Comparison of ENCODE assay signal across 1 cellular context in genomic region chr3:196287405-196288140, GRCh38.
TF ChIP-seq lines count a peak whose summit lies in the region.

Gene PCYT1A (minus strand): TSS chr3:196287726. CDS start chr3:196270531, 17,195 bp downstream.

TF ChIP-seq in HepG2, 621 proteins besides CTCF, POLR2A, EP300 and RAD21 (continued from another document and continues in another):
- TF ChIP-seq, protein P1, sequence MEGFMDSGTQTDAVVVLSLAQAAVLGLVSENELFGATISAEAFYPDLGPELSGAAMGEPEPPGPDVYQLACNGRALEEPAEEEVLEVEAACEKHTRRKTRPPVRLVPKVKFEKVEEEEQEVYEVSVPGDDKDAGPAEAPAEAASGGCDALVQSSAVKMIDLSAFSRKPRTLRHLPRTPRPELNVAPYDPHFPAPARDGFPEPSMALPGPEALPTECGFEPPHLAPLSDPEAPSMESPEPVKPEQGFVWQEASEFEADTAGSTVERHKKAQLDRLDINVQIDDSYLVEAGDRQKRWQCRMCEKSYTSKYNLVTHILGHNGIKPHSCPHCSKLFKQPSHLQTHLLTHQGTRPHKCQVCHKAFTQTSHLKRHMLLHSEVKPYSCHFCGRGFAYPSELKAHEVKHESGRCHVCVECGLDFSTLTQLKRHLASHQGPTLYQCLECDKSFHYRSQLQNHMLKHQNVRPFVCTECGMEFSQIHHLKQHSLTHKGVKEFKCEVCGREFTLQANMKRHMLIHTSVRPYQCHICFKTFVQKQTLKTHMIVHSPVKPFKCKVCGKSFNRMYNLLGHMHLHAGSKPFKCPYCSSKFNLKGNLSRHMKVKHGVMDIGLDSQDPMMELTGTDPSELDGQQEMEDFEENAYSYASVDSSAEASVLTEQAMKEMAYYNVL (CRISPR knock-in tag; IDR thresholded peaks at IDR 0.05; ENCODE audit: borderline replicate concordance): peak; percentile 68; the same call in 1 of the 2 replicates
- TF ChIP-seq ZNF10 (CRISPR knock-in tag; IDR thresholded peaks at IDR 0.05; ENCODE audit: borderline replicate concordance, low read depth) (no peak), MLX (CRISPR knock-in tag; IDR thresholded peaks at IDR 0.05) (no peak), TGIF2 (CRISPR knock-in tag; IDR thresholded peaks at IDR 0.05) (peak; percentile 19), IRX3 (CRISPR knock-in tag; IDR thresholded peaks at IDR 0.05; ENCODE audit: borderline replicate concordance, low read depth) (no peak; the same call in 1 of the 2 replicates), ZNF597 (CRISPR knock-in tag; IDR thresholded peaks at IDR 0.05) (no peak), SP1 (IDR thresholded peaks at IDR 0.05) (no peak), SP1 (CRISPR knock-in tag; IDR thresholded peaks at IDR 0.05) (peak; percentile 67), SCMH1 (CRISPR knock-in tag; IDR thresholded peaks at IDR 0.05; ENCODE audit: borderline replicate concordance) (no peak), RORA (CRISPR knock-in tag; IDR thresholded peaks at IDR 0.05) (no peak), HMGA1 (CRISPR knock-in tag; conservative IDR thresholded peaks at IDR 0.05) (no peak), POLR2AphosphoS5 (IDR thresholded peaks at IDR 0.05; ENCODE audit: low read depth, low read length) (peak; percentile 84), ZC3H13 (CRISPR knock-in tag; IDR thresholded peaks at IDR 0.05) (peak; percentile 86; the same call in 1 of the 2 replicates), PAWR (CRISPR knock-in tag; IDR thresholded peaks at IDR 0.05; ENCODE audit: borderline replicate concordance) (no peak; the same call in 1 of the 2 replicates), GTF3A (CRISPR knock-in tag; conservative IDR thresholded peaks at IDR 0.05) (no peak), POLR2G (IDR thresholded peaks at IDR 0.05; ENCODE audit: low read depth, low read length) (peak; percentile 96), ATF3 (CRISPR knock-in tag; IDR thresholded peaks at IDR 0.05) (0 out of 2 replicates have a peak, but pooled peaks have one; percentile 14), ZNF749 (CRISPR knock-in tag; IDR thresholded peaks at IDR 0.05; ENCODE audit: borderline replicate concordance) (peak; percentile 94; the same call in 1 of the 2 replicates), BHLHE40 (IDR thresholded peaks at IDR 0.05; ENCODE audit: low read length) (no peak), MZF1 (CRISPR knock-in tag; IDR thresholded peaks at IDR 0.05; ENCODE audit: borderline replicate concordance) (no peak), ZMYM3 (CRISPR knock-in tag; IDR thresholded peaks at IDR 0.05) (peak; percentile 71), AKNA (CRISPR knock-in tag; IDR thresholded peaks at IDR 0.05; ENCODE audit: borderline replicate concordance) (no peak; the same call in 1 of the 2 replicates), ZNF883 (CRISPR knock-in tag; IDR thresholded peaks at IDR 0.05; ENCODE audit: not compliant biosample characterization) (peak; percentile 38), CBX5 (CRISPR knock-in tag; IDR thresholded peaks at IDR 0.05; ENCODE audit: borderline replicate concordance) (peak; percentile 60; the same call in 1 of the 2 replicates), ZNF564 (CRISPR knock-in tag; IDR thresholded peaks at IDR 0.05) (peak; percentile 84; the same call in 1 of the 2 replicates), MNT (IDR thresholded peaks at IDR 0.05) (no peak), ZNF567 (CRISPR knock-in tag; IDR thresholded peaks at IDR 0.05; ENCODE audit: borderline replicate concordance) (peak; percentile 91; the same call in 1 of the 2 replicates), ZNF562 (CRISPR knock-in tag; IDR thresholded peaks at IDR 0.05; ENCODE audit: borderline replicate concordance) (no peak), POLR2AphosphoS2 (IDR thresholded peaks at IDR 0.05; ENCODE audit: low read depth, low read length) (no peak), DNMT3B (CRISPR knock-in tag; conservative IDR thresholded peaks at IDR 0.05) (0 out of 2 replicates have a peak, but pooled peaks have one; percentile 9), ZFAT (CRISPR knock-in tag; conservative IDR thresholded peaks at IDR 0.05) (no peak), DR1 (CRISPR knock-in tag; IDR thresholded peaks at IDR 0.05) (peak; percentile 81), ZNF772 (CRISPR knock-in tag; IDR thresholded peaks at IDR 0.05) (peak; percentile 85), ZNF761 (CRISPR knock-in tag; conservative IDR thresholded peaks at IDR 0.05) (peak; percentile 92), SP2 (CRISPR knock-in tag; IDR thresholded peaks at IDR 0.05) (peak; percentile 94), HNRNPH1 (optimal IDR thresholded peaks at IDR 0.05; ENCODE audit: low read depth, low read length) (no peak), ZNF678 (CRISPR knock-in tag; IDR thresholded peaks at IDR 0.05) (peak; percentile 51; the same call in 1 of the 2 replicates), ZFP62 (CRISPR knock-in tag; IDR thresholded peaks at IDR 0.05) (no peak), ZNF354B (CRISPR knock-in tag; IDR thresholded peaks at IDR 0.05) (no peak), MATR3 (CRISPR knock-in tag; IDR thresholded peaks at IDR 0.05) (no peak), GATA4 (IDR thresholded peaks at IDR 0.05; ENCODE audit: borderline replicate concordance, low read depth) (no peak), HOXA7 (CRISPR knock-in tag; IDR thresholded peaks at IDR 0.05) (peak; percentile 87; the same call in 1 of the 2 replicates), ELK4 (CRISPR knock-in tag; IDR thresholded peaks at IDR 0.05; ENCODE audit: borderline replicate concordance) (peak; percentile 71; the same call in 1 of the 2 replicates)
- TF ChIP-seq, protein P2, sequence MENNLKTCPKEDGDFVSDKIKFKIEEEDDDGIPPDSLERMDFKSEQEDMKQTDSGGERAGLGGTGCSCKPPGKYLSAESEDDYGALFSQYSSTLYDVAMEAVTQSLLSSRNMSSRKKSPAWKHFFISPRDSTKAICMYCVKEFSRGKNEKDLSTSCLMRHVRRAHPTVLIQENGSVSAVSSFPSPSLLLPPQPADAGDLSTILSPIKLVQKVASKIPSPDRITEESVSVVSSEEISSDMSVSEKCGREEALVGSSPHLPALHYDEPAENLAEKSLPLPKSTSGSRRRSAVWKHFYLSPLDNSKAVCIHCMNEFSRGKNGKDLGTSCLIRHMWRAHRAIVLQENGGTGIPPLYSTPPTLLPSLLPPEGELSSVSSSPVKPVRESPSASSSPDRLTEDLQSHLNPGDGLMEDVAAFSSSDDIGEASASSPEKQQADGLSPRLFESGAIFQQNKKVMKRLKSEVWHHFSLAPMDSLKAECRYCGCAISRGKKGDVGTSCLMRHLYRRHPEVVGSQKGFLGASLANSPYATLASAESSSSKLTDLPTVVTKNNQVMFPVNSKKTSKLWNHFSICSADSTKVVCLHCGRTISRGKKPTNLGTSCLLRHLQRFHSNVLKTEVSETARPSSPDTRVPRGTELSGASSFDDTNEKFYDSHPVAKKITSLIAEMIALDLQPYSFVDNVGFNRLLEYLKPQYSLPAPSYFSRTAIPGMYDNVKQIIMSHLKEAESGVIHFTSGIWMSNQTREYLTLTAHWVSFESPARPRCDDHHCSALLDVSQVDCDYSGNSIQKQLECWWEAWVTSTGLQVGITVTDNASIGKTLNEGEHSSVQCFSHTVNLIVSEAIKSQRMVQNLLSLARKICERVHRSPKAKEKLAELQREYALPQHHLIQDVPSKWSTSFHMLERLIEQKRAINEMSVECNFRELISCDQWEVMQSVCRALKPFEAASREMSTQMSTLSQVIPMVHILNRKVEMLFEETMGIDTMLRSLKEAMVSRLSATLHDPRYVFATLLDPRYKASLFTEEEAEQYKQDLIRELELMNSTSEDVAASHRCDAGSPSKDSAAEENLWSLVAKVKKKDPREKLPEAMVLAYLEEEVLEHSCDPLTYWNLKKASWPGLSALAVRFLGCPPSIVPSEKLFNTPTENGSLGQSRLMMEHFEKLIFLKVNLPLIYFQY (CRISPR knock-in tag; IDR thresholded peaks at IDR 0.05; ENCODE audit: borderline replicate concordance): peak; percentile 73; the same call in 1 of the 2 replicates
- TF ChIP-seq, protein P3, sequence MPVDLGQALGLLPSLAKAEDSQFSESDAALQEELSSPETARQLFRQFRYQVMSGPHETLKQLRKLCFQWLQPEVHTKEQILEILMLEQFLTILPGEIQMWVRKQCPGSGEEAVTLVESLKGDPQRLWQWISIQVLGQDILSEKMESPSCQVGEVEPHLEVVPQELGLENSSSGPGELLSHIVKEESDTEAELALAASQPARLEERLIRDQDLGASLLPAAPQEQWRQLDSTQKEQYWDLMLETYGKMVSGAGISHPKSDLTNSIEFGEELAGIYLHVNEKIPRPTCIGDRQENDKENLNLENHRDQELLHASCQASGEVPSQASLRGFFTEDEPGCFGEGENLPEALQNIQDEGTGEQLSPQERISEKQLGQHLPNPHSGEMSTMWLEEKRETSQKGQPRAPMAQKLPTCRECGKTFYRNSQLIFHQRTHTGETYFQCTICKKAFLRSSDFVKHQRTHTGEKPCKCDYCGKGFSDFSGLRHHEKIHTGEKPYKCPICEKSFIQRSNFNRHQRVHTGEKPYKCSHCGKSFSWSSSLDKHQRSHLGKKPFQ (CRISPR knock-in tag; IDR thresholded peaks at IDR 0.05; ENCODE audit: insufficient replicate concordance): no peak
